Comparison of ENCODE assay signal across 1 cellular context in genomic region chr21:35444391-35444790, GRCh38.
TF ChIP-seq lines count a peak whose summit lies in the region.

No MANE protein-coding gene starts in this region.

TF ChIP-seq in GM23338, 12 proteins besides CTCF, POLR2A, EP300 and RAD21 (continued from another document):
- TF ChIP-seq ZNF462 (CRISPR knock-in tag; IDR thresholded peaks at IDR 0.05) = no peak
- no peak for TF ChIP-seq EZH2phosphoT487 (IDR thresholded peaks at IDR 0.05; ENCODE audit: unreplicated experiment)
